Comparison of ENCODE assay signal across 23 cellular contexts in genomic region chr3:152293607-152294006, GRCh38. TPM values are rescaled to one million over a fixed set of nuclear protein-coding genes. Genes with fewer than 3 reads are reported as not detected.
DNase-seq lines count a peak whose midpoint lies in the region; ATAC-seq and TF ChIP-seq lines count a peak whose summit lies in the region.
"Had no signal": no experiment of that assay in that cellular context is flagged by ENCODE, and none has a peak within 500 bp of the region (broad histone marks: within the 10 kb centered on the region; RNA-seq: fewer than 3 reads in every experiment).

No MANE protein-coding gene starts in this region.

- H3K9ac ChIP-seq in SU-DHL-6 (ENCODE audit: low read length): no peak overlapping the region
- H3K9ac ChIP-seq: GM23248 had no signal

- peaks cover 35% of the 10 kb centered on the region for H3F3A ChIP-seq in SU-DHL-6 (ENCODE audit: insufficient read depth)

- H2AFZ ChIP-seq in SU-DHL-6 (ENCODE audit: low read depth, low read length, severe bottlenecking): no peak overlapping the region
- H2AFZ ChIP-seq: GM23248 had no signal

- H3K27me3 ChIP-seq in SU-DHL-6 (ENCODE audit: low read length) (no peaks in the 10 kb centered on the region), tibial artery (no peaks in the 10 kb centered on the region)
- H3K27me3 ChIP-seq: cardiac muscle cell, heart right ventricle, Peyer's patch, right atrium auricular region, uterus had no signal

- TF ChIP-seq CTCF in SU-DHL-6 (IDR thresholded peaks at IDR 0.05; ENCODE audit: insufficient read depth, low read length, poor library complexity, severe bottlenecking): no peak
- no peak for TF ChIP-seq CTCF in tibial artery (IDR thresholded peaks at IDR 0.05)

- no peak for ATAC-seq in activated naive CD4-positive, alpha-beta T cell treated with anti-CD3 and anti-CD28 coated beads, Interleukin-2, amount 50 U/mL, for 72 hours
- ATAC-seq in left lobe of liver (peak; percentile 61), GM21786 (IDR thresholded peaks at IDR 0.05; ENCODE audit: unreplicated experiment) (no peak)
- ATAC-seq: heart right ventricle had no signal

- no peaks in the 10 kb centered on the region for H3K9me3 ChIP-seq in SU-DHL-6 (ENCODE audit: insufficient read depth, low read length)
- no peaks in the 10 kb centered on the region for H3K9me3 ChIP-seq in tibial artery
- H3K9me3 ChIP-seq: heart right ventricle, Peyer's patch, right atrium auricular region, uterus had no signal

- peak overlapping the region; percentile 38 for H3K4me2 ChIP-seq in SU-DHL-6 (ENCODE audit: low read depth, low read length, poor library complexity, severe bottlenecking)

- no peaks in the 10 kb centered on the region for H3K9me3 Mint-ChIP-seq in activated naive CD4-positive, alpha-beta T cell treated with anti-CD3 and anti-CD28 coated beads, Interleukin-2, amount 50 U/mL, for 24 hours
- H3K9me3 Mint-ChIP-seq in activated naive CD4-positive, alpha-beta T cell treated with anti-CD3 and anti-CD28 coated beads, Interleukin-2, amount 50 U/mL, for 72 hours: no peaks in the 10 kb centered on the region

- H3K4me3 ChIP-seq in SU-DHL-6 (ENCODE audit: insufficient read depth, low read length, poor library complexity, severe bottlenecking): no peak overlapping the region
- H3K4me3 ChIP-seq in tibial artery: no peak overlapping the region
- H3K4me3 ChIP-seq: cardiac muscle cell, GM23248, heart right ventricle, Peyer's patch, right atrium auricular region, uterus had no signal

- H3K36me3 ChIP-seq in SU-DHL-6 (ENCODE audit: low read length) (0 out of 2 replicates have a peak, but pooled peaks cover 14% of the 10 kb centered on the region), tibial artery (no peaks in the 10 kb centered on the region)
- H3K36me3 ChIP-seq: cardiac muscle cell, heart right ventricle, Peyer's patch, right atrium auricular region, uterus, WERI-Rb-1 had no signal

- no peak for DNase-seq in activated naive CD4-positive, alpha-beta T cell treated with anti-CD3 and anti-CD28 coated beads, Interleukin-2, amount 50 U/mL, for 72 hours (ENCODE audit: low spot score in 2 of 2)
- DNase-seq in left lobe of liver (ENCODE audit: low spot score) (no peak), tibial artery (no peak), head of caudate nucleus (no peak)
- no peak for DNase-seq in NK-92 treated with Interleukin-12 subunit alpha and Interleukin-12 subunit beta, amount 100 ng/mL, for 24 hours (lab: John Stamatoyannopoulos, UW)
- DNase-seq: activated CD4-positive, alpha-beta T cell treated with anti-CD3 and anti-CD28 coated beads, Interleukin-2, amount 50 U/mL, for 4 hours; amygdala; DMS153; GDM1; GM23248; heart right ventricle; NCI-H187; NCI-H2227 treated with DMSO at 0.1 percent for 48 hours; Peyer's patch; substantia nigra; uterus; WERI-Rb-1 had no signal

- peaks cover 86% of the 10 kb centered on the region for H3K4me1 Mint-ChIP-seq in activated naive CD4-positive, alpha-beta T cell treated with anti-CD3 and anti-CD28 coated beads, Interleukin-2, amount 50 U/mL, for 24 hours

- peaks cover 13% of the 10 kb centered on the region for H3K36me3 Mint-ChIP-seq in activated naive CD4-positive, alpha-beta T cell treated with anti-CD3 and anti-CD28 coated beads, Interleukin-2, amount 50 U/mL, for 24 hours
- no peaks in the 10 kb centered on the region for H3K36me3 Mint-ChIP-seq in activated naive CD4-positive, alpha-beta T cell treated with anti-CD3 and anti-CD28 coated beads, Interleukin-2, amount 50 U/mL, for 72 hours

- H3K4me1 ChIP-seq in tibial artery: peaks cover 0 to 100% (median 52%) of the 10 kb centered on the region in 4 donors

- H3K4me3 Mint-ChIP-seq in activated naive CD4-positive, alpha-beta T cell treated with anti-CD3 and anti-CD28 coated beads, Interleukin-2, amount 50 U/mL, for 24 hours: peak overlapping the region; percentile 47

- H3K27ac ChIP-seq in SU-DHL-6 (ENCODE audit: low read depth, low read length): peak overlapping the region; percentile 22; the same call in 1 of the 2 replicates
- H3K27ac ChIP-seq in tibial artery: peak overlapping the region; percentile 19 to 87
- H3K27ac ChIP-seq: C4-2B, cardiac muscle cell, WERI-Rb-1 had no signal

- intact Hi-C loops in tibial artery (cut with DNase I; ENCODE audit: low total_unique reads) (no loop called here), head of caudate nucleus (cut with DNase I) (no loop called here)

- peak overlapping the region; percentile 80 for H3K27ac Mint-ChIP-seq in activated naive CD4-positive, alpha-beta T cell treated with anti-CD3 and anti-CD28 coated beads, Interleukin-2, amount 50 U/mL, for 24 hours
- H3K27ac Mint-ChIP-seq in activated naive CD4-positive, alpha-beta T cell treated with anti-CD3 and anti-CD28 coated beads, Interleukin-2, amount 50 U/mL, for 72 hours: no peak overlapping the region

- H3K27me3 Mint-ChIP-seq in activated naive CD4-positive, alpha-beta T cell treated with anti-CD3 and anti-CD28 coated beads, Interleukin-2, amount 50 U/mL, for 24 hours: no peaks in the 10 kb centered on the region

- H3K9me2 ChIP-seq in SU-DHL-6 (replicated peaks; ENCODE audit: insufficient read depth, low read length): no peaks in the 10 kb centered on the region

- H4K20me1 ChIP-seq in SU-DHL-6 (ENCODE audit: low read depth, low read length): peaks cover 67% of the 10 kb centered on the region

- H3K79me2 ChIP-seq in SU-DHL-6 (ENCODE audit: insufficient read depth, low read length): peaks cover 100% of the 10 kb centered on the region

RNA-seq across cellular contexts. Expression of gene MBNL1, which starts 24.9 kb away (rescaled TPM):
- 100 to 1,000 TPM; 406 to 425 TPM for total RNA-seq in activated naive CD4-positive, alpha-beta T cell treated with anti-CD3 and anti-CD28 coated beads, Interleukin-2, amount 50 U/mL, for 72 hours
- total RNA-seq in left lobe of liver: 48.4 TPM
